ENCODE assay signal across 18 cellular contexts in the genomic region with DNA sequence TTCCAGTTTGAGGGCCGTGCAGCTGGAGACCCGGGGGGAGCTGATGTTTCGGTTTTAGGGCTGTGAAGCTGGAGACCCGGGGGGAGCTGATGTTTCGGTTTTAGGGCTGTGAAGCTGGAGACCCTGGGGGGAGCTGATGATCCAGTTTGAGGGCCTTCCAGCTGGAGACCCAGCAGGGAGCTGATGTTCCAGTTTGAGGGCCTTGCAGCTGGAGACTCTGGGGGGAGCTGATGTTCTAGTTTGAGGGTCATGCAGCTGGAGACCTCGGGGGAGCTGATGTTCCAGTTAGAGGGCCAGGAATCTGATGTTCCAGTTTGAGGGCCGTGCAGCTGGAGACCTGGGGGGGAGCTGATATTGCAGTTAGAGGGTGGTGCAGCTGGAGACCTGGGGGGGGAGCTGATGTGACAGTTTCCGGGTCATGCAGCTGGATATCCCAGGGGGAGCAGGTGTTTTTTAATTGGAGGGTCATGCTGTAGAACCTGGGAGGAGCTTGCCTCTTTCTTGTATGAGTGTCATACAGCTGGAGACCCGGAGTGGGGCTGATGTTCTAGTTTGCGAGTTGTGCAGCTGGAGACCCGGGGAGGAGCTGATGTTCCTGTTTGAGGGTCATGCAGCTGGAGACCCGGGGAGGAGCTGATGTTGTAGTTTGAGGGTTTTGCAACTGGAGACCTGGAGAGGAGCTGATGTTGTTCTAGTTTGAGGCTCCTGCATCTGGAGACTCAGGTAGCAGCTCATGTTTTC.
"Had no signal": no experiment of that assay in that cellular context is flagged by ENCODE, and none has a peak within 500 bp of the region (broad histone marks: within the 10 kb centered on the region; RNA-seq: fewer than 3 reads in every experiment).

No MANE protein-coding gene starts in this region.

- H3K9me3 ChIP-seq: adrenal gland, suprapubic skin had no signal

- H3K36me3 Mint-ChIP-seq: natural killer cell treated with Interleukin-12 subunit alpha and Interleukin-12 subunit beta and Interleukin-15 and Interleukin-18, amount 100 ng/mL, for 72 hours; type B pancreatic cell had no signal

- H3K27ac ChIP-seq: adrenal gland, cardiac muscle cell, suprapubic skin had no signal

- H3K4me1 Mint-ChIP-seq: activated CD4-positive, alpha-beta memory T cell treated with anti-CD3 and anti-CD28 coated beads, Interleukin-2, amount 10 ng/mL, durations not matched to agents 7 days and 5 days; activated CD4-positive, alpha-beta T cell treated with anti-CD3 and anti-CD28 coated beads for 36 hours had no signal

- H3K4me3 Mint-ChIP-seq: activated CD4-positive, alpha-beta memory T cell treated with anti-CD3 and anti-CD28 coated beads, Interleukin-2, amount 10 ng/mL, durations not matched to agents 7 days and 5 days; activated CD4-positive, alpha-beta T cell treated with anti-CD3 and anti-CD28 coated beads for 36 hours; natural killer cell treated with Interleukin-12 subunit alpha and Interleukin-12 subunit beta and Interleukin-15 and Interleukin-18, amount 100 ng/mL, for 72 hours; T-helper 1 cell treated with Interleukin-12 subunit alpha and Interleukin-12 subunit beta and Interleukin-4 antibody, amounts not matched to agents 30 μg/mL and 1 μg/mL, for 36 hours; type B pancreatic cell had no signal

- H3K27me3 Mint-ChIP-seq: activated CD4-positive, alpha-beta T cell treated with anti-CD3 and anti-CD28 coated beads for 36 hours had no signal

- H3K4me3 ChIP-seq: adrenal gland, cardiac muscle cell, suprapubic skin had no signal

- H3K9me3 Mint-ChIP-seq: activated CD4-positive, alpha-beta memory T cell treated with anti-CD3 and anti-CD28 coated beads, Interleukin-2, amount 10 ng/mL, durations not matched to agents 7 days and 5 days; natural killer cell treated with Interleukin-12 subunit alpha and Interleukin-12 subunit beta and Interleukin-15 and Interleukin-18, amount 100 ng/mL, for 72 hours; T-helper 1 cell treated with Interleukin-12 subunit alpha and Interleukin-12 subunit beta and Interleukin-4 antibody, amounts not matched to agents 30 μg/mL and 1 μg/mL, for 36 hours; type B pancreatic cell had no signal

- DNase-seq: activated CD4-positive, alpha-beta memory T cell treated with anti-CD3 and anti-CD28 coated beads, Interleukin-2, amount 10 ng/mL, durations not matched to agents 7 days and 5 days; activated CD4-positive, alpha-beta T cell treated with anti-CD3 and anti-CD28 coated beads for 36 hours; left ventricle myocardium superior; mesenchymal stem cell; nucleus accumbens; retina; stimulated activated CD4-positive, alpha-beta T cell treated with anti-CD3 and anti-CD28 coated beads, Interleukin-15, amount 100 ng/mL, for 24 hours; stimulated activated CD4-positive, alpha-beta T cell treated with anti-CD3 and anti-CD28 coated beads, Interleukin-4, amount 100 ng/mL, for 1 hour; stimulated activated naive CD4-positive, alpha-beta T cell had no signal

- H3K36me3 ChIP-seq: adrenal gland, cardiac muscle cell, suprapubic skin had no signal

- ATAC-seq: activated CD4-positive, alpha-beta T cell treated with anti-CD3 and anti-CD28 coated beads for 36 hours; esophagus mucosa; left ventricle myocardium superior; natural killer cell treated with Interleukin-12 subunit alpha and Interleukin-12 subunit beta and Interleukin-15 and Interleukin-18, amount 100 ng/mL, for 72 hours had no signal

- H3K27me3 ChIP-seq: adrenal gland, cardiac muscle cell had no signal

- H3K27ac Mint-ChIP-seq: activated CD4-positive, alpha-beta memory T cell treated with anti-CD3 and anti-CD28 coated beads, Interleukin-2, amount 10 ng/mL, durations not matched to agents 7 days and 5 days; activated CD4-positive, alpha-beta T cell treated with anti-CD3 and anti-CD28 coated beads for 36 hours; natural killer cell treated with Interleukin-12 subunit alpha and Interleukin-12 subunit beta and Interleukin-15 and Interleukin-18, amount 100 ng/mL, for 72 hours; T-helper 1 cell treated with Interleukin-12 subunit alpha and Interleukin-12 subunit beta and Interleukin-4 antibody, amounts not matched to agents 30 μg/mL and 1 μg/mL, for 36 hours; type B pancreatic cell had no signal

- H3K4me1 ChIP-seq: adrenal gland, suprapubic skin had no signal

- FAIRE-seq: endometrium, keratinocyte had no signal
